Comparison of ENCODE assay signal across 24 cellular contexts in the genomic region with DNA sequence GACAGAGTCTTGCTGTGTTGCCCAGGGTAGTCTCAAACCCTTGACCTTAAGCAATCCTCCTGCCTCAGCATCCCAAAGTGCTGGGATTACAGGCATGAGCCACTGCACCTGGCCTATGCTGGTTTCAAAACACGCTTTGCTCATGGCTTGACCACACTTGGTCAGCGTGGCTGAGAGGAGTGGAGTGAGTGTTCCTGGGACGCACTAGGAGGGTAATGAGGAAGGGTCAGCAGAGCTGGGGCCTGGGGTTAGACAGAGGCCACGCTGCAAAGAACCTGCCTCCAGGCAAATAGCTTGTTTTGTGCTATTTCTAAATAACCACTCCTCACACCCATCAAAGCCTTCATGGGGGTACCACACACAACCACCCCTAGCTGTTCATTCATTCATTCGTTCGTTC.
DNase-seq lines count a peak whose midpoint lies in the region; ATAC-seq, FAIRE-seq and TF ChIP-seq lines count a peak whose summit lies in the region.
"Had no signal": no experiment of that assay in that cellular context is flagged by ENCODE, and none has a peak within 500 bp of the region (broad histone marks: within the 10 kb centered on the region; RNA-seq: fewer than 3 reads in every experiment).

No MANE protein-coding gene starts in this region.

- H3K4me1 Mint-ChIP-seq in activated CD4-positive, alpha-beta T cell treated with anti-CD3 and anti-CD28 coated beads, Interleukin-2, amount 10 ng/mL, durations not matched to agents 24 days and 14 days, result peaks cover 35% of the 10 kb centered on the region
- no peaks in the 10 kb centered on the region for H3K4me1 Mint-ChIP-seq in osteocyte (ENCODE audit: unreplicated experiment)
- no peaks in the 10 kb centered on the region for H3K4me1 Mint-ChIP-seq in WTC11

- H3K23ac ChIP-seq in H1 (ENCODE audit: insufficient read length), result no peak overlapping the region

- H4K5ac ChIP-seq in H1 (ENCODE audit: insufficient read length, low read depth, low read length), result no peak overlapping the region

- peaks cover 5% of the 10 kb centered on the region for H3K9me3 Mint-ChIP-seq in activated CD4-positive, alpha-beta T cell treated with anti-CD3 and anti-CD28 coated beads, Interleukin-2, amount 10 ng/mL, durations not matched to agents 24 days and 14 days
- no peaks in the 10 kb centered on the region for H3K9me3 Mint-ChIP-seq in osteocyte (ENCODE audit: unreplicated experiment)
- H3K9me3 Mint-ChIP-seq in WTC11, result no peaks in the 10 kb centered on the region
- H3K9me3 Mint-ChIP-seq: CD4-positive, alpha-beta T cell; CD8-positive, alpha-beta T cell had no signal

- H2BK20ac ChIP-seq in H1 (ENCODE audit: low read length), result no peak overlapping the region

- H3K27me3 Mint-ChIP-seq in activated CD4-positive, alpha-beta T cell treated with anti-CD3 and anti-CD28 coated beads, Interleukin-2, amount 10 ng/mL, durations not matched to agents 24 days and 14 days, result peaks cover 4% of the 10 kb centered on the region
- H3K27me3 Mint-ChIP-seq in osteocyte (ENCODE audit: unreplicated experiment) (no peaks in the 10 kb centered on the region), WTC11 (ENCODE audit: low read depth) (peaks cover 4% of the 10 kb centered on the region; the same call in 1 of the 2 replicates)
- H3K27me3 Mint-ChIP-seq: CD4-positive, alpha-beta T cell had no signal

- no peaks in the 10 kb centered on the region for H4K20me1 ChIP-seq in H1 (replicated peaks in 1 of 2; ENCODE audit: control insufficient read depth in 1 of 2, insufficient read depth in 2 of 2, low read length in 2 of 2)
- H4K20me1 ChIP-seq: BLaER1 treated with 17β-estradiol and CSF1 and Interleukin-3, amounts not matched to agents 10 nM and 100 nM had no signal

- ATAC-seq in HG02852 (IDR thresholded peaks at IDR 0.05; ENCODE audit: unreplicated experiment) (no peak), WTC11 (no peak)
- ATAC-seq: A549; CD8-positive, alpha-beta T cell had no signal

- no peaks in the 10 kb centered on the region for H3K36me3 Mint-ChIP-seq in activated CD4-positive, alpha-beta T cell treated with anti-CD3 and anti-CD28 coated beads, Interleukin-2, amount 10 ng/mL, durations not matched to agents 24 days and 14 days (ENCODE audit: low read depth)
- no peaks in the 10 kb centered on the region for H3K36me3 Mint-ChIP-seq in osteocyte (ENCODE audit: unreplicated experiment)
- H3K36me3 Mint-ChIP-seq in WTC11, result no peaks in the 10 kb centered on the region
- H3K36me3 Mint-ChIP-seq: CD8-positive, alpha-beta T cell had no signal

- H3K9ac ChIP-seq in H1 (replicated peaks in 1 of 4; ENCODE audit: extremely low read depth in 1 of 4, low read depth in 3 of 4, low read length in 3 of 4), result no peak overlapping the region
- H3K9ac ChIP-seq: BLaER1 treated with 17β-estradiol and CSF1 and Interleukin-3, amounts not matched to agents 10 nM and 100 nM had no signal

- no peak overlapping the region for H3K4me3 ChIP-seq in H1 (ENCODE audit: extremely low read depth in 1 of 4, insufficient read depth in 2 of 4, low read depth in 3 of 4, low read length in 4 of 4)
- H3K4me3 ChIP-seq: A549; BLaER1 treated with 17β-estradiol and CSF1 and Interleukin-3, amounts not matched to agents 10 nM and 100 nM had no signal

- H3K27me3 ChIP-seq in H1 (replicated peaks in 1 of 4; ENCODE audit: control insufficient read depth in 3 of 4, extremely low read depth in 1 of 4, insufficient read depth in 3 of 4, low read length in 3 of 4), result no peaks in the 10 kb centered on the region
- H3K27me3 ChIP-seq: BLaER1 treated with 17β-estradiol and CSF1 and Interleukin-3, amounts not matched to agents 10 nM and 100 nM had no signal

- H2AK5ac ChIP-seq in H1 (ENCODE audit: low read depth, low read length), result no peak overlapping the region

- H2BK120ac ChIP-seq in H1 (replicated peaks; ENCODE audit: low read depth, low read length), result no peak overlapping the region

- H3K27ac ChIP-seq in H1 (ENCODE audit: low read depth, low read length), result no peak overlapping the region
- H3K27ac ChIP-seq: 22Rv1; A549; BLaER1 treated with 17β-estradiol and CSF1 and Interleukin-3, amounts not matched to agents 10 nM and 100 nM; C4-2B had no signal

- POLR2A ChIA-PET in H1 (lab: Charles Lee; ENCODE audit: partially characterized antibody) (no interaction called here), WTC11 (lab: Charles Lee) (no interaction called here)

- TF ChIP-seq EP300 in H1 (IDR thresholded peaks at IDR 0.05; ENCODE audit: borderline replicate concordance in 1 of 2, low read depth in 2 of 2, low read length in 2 of 2), result no peak

- no peak overlapping the region for H4K8ac ChIP-seq in H1 (ENCODE audit: extremely low read depth, insufficient read depth, low read length)

- 93% methylated on average over 6 of the region's 6 CpGs; no CpG with 5 or more reads in 1 of the 2 experiments for WGBS in H1 (ENCODE audit: extremely low coverage in 1 of 2, insufficient coverage in 1 of 2, insufficient read length in 1 of 2, insufficient replicate concordance in 2 of 2, low coverage in 1 of 2, low lambda C conversion rate in 2 of 2, missing lambda C conversion rate in 1 of 2), 2 experiments

- no peak overlapping the region for H3K4me2 ChIP-seq in H1 (ENCODE audit: insufficient read depth in 1 of 2, low read depth in 2 of 2, low read length in 2 of 2)
- H3K4me2 ChIP-seq: A549; BLaER1 treated with 17β-estradiol and CSF1 and Interleukin-3, amounts not matched to agents 10 nM and 100 nM had no signal

- intact Hi-C loops in activated CD4-positive, alpha-beta T cell treated with anti-CD3 and anti-CD28 coated beads, Interleukin-2, amount 10 ng/mL, durations not matched to agents 24 days and 14 days (cut with micrococcal nuclease), result no loop called here

- peaks cover 5% of the 10 kb centered on the region; the same call in 1 of the 2 replicates for H3K23me2 ChIP-seq in H1 (ENCODE audit: low read depth, low read length)

- no peak overlapping the region for H3K14ac ChIP-seq in H1 (ENCODE audit: insufficient read length)

- H2AFZ ChIP-seq in H1 (ENCODE audit: low read length), result no peak overlapping the region

- CTCF ChIA-PET in H1 (lab: Charles Lee; ENCODE audit: partially characterized antibody) (interaction anchor here (0.9 kb wide), 1 partner anchor 8 kb away, joined by 3 read pairs; no protein-coding TSS in a partner anchor), WTC11 (lab: Charles Lee) (interaction anchor here (1.0 kb wide), 1 partner anchor 87 kb away, joined by 4 read pairs; no protein-coding TSS in a partner anchor)

- H2BK15ac ChIP-seq in H1 (ENCODE audit: low read length), result 0 out of 2 replicates have a peak overlapping the region, but pooled peaks have one; percentile 72

- peak; percentile 28 for DNase-seq in activated CD4-positive, alpha-beta T cell treated with anti-CD3 and anti-CD28 coated beads, Interleukin-2, amount 10 ng/mL, durations not matched to agents 24 days and 14 days
- DNase-seq in activated CD4-positive, alpha-beta T cell treated with anti-CD3 and anti-CD28 coated beads for 4 hours, result no peak
- DNase-seq in HTR-8/SVneo (ENCODE audit: insufficient read length, low spot score), result no peak
- DNase-seq in H1 (ENCODE audit: low read depth in 1 of 2, low spot score in 2 of 2), result peak in 1 of 2 experiments; percentile 16
- peak; percentile 36 for DNase-seq in osteocyte (ENCODE audit: extremely low spot score, unreplicated experiment)
- no peak for DNase-seq in WTC11 (ENCODE audit: low spot score)
- DNase-seq in activated naive CD4-positive, alpha-beta T cell treated with Interleukin-2 at 50 U/mL for 16 hours, result no peak
- DNase-seq: AML-193; Calu3; CD4-positive, alpha-beta T cell; CD8-positive, alpha-beta T cell; DMS79 treated with DMSO at 0.1 percent for 48 hours; GF-D8 had no signal

- no peaks in the 10 kb centered on the region for H3K79me2 ChIP-seq in H1 (ENCODE audit: control insufficient read depth in 1 of 2, insufficient read depth in 2 of 2, low read length in 2 of 2)

- TF ChIP-seq RAD21 in H1 (IDR thresholded peaks at IDR 0.05 in 1 of 2, conservative IDR thresholded peaks at IDR 0.05 in 1 of 2; ENCODE audit: low read depth in 2 of 2, low read length in 2 of 2), result no peak

- no peak for TF ChIP-seq POLR2A in H1 (IDR thresholded peaks at IDR 0.05; ENCODE audit: control extremely low read depth in 1 of 2, low read depth in 2 of 2, low read length in 2 of 2)

- no peak overlapping the region for H2BK5ac ChIP-seq in H1 (ENCODE audit: low read depth, low read length)

- no peaks in the 10 kb centered on the region for H3K4me1 ChIP-seq in H1 (replicated peaks in 1 of 4; ENCODE audit: control insufficient read depth in 3 of 4, insufficient read depth in 4 of 4, low read length in 3 of 4)
- H3K4me1 ChIP-seq: A549, Caco-2 had no signal

- no peak overlapping the region for H3K4me3 Mint-ChIP-seq in activated CD4-positive, alpha-beta T cell treated with anti-CD3 and anti-CD28 coated beads, Interleukin-2, amount 10 ng/mL, durations not matched to agents 24 days and 14 days
- no peak overlapping the region for H3K4me3 Mint-ChIP-seq in osteocyte (ENCODE audit: unreplicated experiment)
- H3K4me3 Mint-ChIP-seq in WTC11, result no peak overlapping the region
- H3K4me3 Mint-ChIP-seq: B cell; CD4-positive, alpha-beta T cell; CD8-positive, alpha-beta T cell had no signal

- H4K91ac ChIP-seq in H1 (replicated peaks; ENCODE audit: insufficient read length, low read length), result no peak overlapping the region

- no peak overlapping the region for H3K4ac ChIP-seq in H1 (replicated peaks; ENCODE audit: insufficient read length, low read depth, low read length)

- H2BK12ac ChIP-seq in H1 (ENCODE audit: low read depth, low read length), result no peak overlapping the region

- H3K36me3 ChIP-seq in H1 (ENCODE audit: control insufficient read depth in 2 of 4, insufficient read depth in 4 of 4, low read length in 3 of 4), result no peaks in the 10 kb centered on the region
- H3K36me3 ChIP-seq: BLaER1 treated with 17β-estradiol and CSF1 and Interleukin-3, amounts not matched to agents 10 nM and 100 nM had no signal

- no peak overlapping the region for H3K56ac ChIP-seq in H1 (replicated peaks; ENCODE audit: insufficient read length, low read depth, low read length)

- H3K27ac Mint-ChIP-seq in activated CD4-positive, alpha-beta T cell treated with anti-CD3 and anti-CD28 coated beads, Interleukin-2, amount 10 ng/mL, durations not matched to agents 24 days and 14 days, result no peak overlapping the region
- H3K27ac Mint-ChIP-seq in osteocyte (ENCODE audit: unreplicated experiment), result no peak overlapping the region
- H3K27ac Mint-ChIP-seq in WTC11, result no peak overlapping the region
- H3K27ac Mint-ChIP-seq: B cell; CD4-positive, alpha-beta T cell; CD8-positive, alpha-beta T cell had no signal

- FAIRE-seq in HTR-8/SVneo (lab: Jason Lieb, UNC) (peak; percentile 54), H1 (lab: Jason Lieb, UNC) (no peak)
- FAIRE-seq: A549, D721Med, G401.6, GM12891, GM19239 had no signal

- no peak overlapping the region for H3K18ac ChIP-seq in H1 (ENCODE audit: extremely low read depth, low read length)

- TF ChIP-seq CTCF in H1 (IDR thresholded peaks at IDR 0.05; ENCODE audit: control extremely low read depth in 1 of 3, insufficient read depth in 1 of 3, low read depth in 1 of 3, low read length in 3 of 3) (no peak), osteocyte (IDR thresholded peaks at IDR 0.05) (no peak), WTC11 (IDR thresholded peaks at IDR 0.05) (no peak)

- H3K9me3 ChIP-seq in H1 (ENCODE audit: insufficient read depth in 2 of 2, low read depth in 1 of 2, low read length in 1 of 2), result no peaks in the 10 kb centered on the region
- H3K9me3 ChIP-seq: A549, Caco-2 had no signal

- no peaks in the 10 kb centered on the region for H3K79me1 ChIP-seq in H1 (ENCODE audit: low read depth, low read length)

TF ChIP-seq in WTC11, 78 proteins besides CTCF, POLR2A, EP300 and RAD21 (continues in another document):
- no peak for TF ChIP-seq ETV6 (CRISPR knock-in tag; IDR thresholded peaks at IDR 0.05)

Comparison
In these comparisons a context has a peak if more than half of its experiments do, and no peak if none do; other contexts are left out.
1. DNase-seq: peak in activated CD4-positive, alpha-beta T cell treated with anti-CD3 and anti-CD28 coated beads, Interleukin-2, amount 10 ng/mL, durations not matched to agents 24 days and 14 days (single experiment) and osteocyte (single experiment); none in activated CD4-positive, alpha-beta T cell treated with anti-CD3 and anti-CD28 coated beads for 4 hours (0 of 2), HTR-8/SVneo (single experiment), WTC11 (single experiment) and activated naive CD4-positive, alpha-beta T cell treated with Interleukin-2 at 50 U/mL for 16 hours (single experiment).